In the genomic region with DNA sequence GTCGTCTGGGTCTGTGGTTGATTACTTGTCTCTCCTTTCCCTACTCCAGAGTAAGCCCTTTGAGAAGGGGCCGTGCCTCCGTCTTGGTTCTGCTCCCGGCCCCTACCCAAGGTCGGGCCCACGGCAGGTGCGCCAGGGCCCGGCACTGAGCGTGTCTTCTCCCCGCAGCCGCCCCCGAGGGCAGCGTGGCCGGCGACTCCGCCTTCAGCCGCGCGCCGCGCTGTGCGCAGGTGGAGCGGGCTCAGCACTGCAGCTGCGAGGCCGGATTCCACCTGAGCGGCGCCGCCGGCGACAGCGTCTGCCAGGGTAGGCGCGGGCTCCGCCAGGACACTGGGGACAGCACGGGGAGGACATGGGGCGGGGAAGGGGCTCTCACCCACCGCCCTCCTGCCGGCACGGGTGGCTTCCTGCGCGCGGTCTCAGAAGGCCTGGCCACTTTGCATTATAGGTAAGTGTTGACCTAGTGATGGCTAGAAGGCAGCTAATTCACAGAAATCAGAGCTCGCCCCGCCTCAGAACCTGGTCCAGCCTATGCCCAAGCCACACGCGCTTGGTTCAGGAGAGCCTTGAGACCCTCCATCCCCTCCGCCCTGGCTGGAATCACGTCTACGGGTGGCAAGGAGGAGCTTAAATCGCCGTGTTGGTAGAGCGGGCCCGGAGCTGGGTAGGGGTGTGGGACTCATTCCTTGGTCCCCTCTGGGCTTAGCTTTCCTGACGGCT, we compare ENCODE assay signal across 7 cellular contexts.
DNase-seq lines count a peak whose midpoint lies in the region; ATAC-seq lines count a peak whose summit lies in the region.

No MANE protein-coding gene starts in this region.

- H3K27ac Mint-ChIP-seq in stimulated activated memory B cell treated with anti-CD40 and anti-IgM and Interleukin-4, amounts not matched to agents 10 μg/mL and 1 μg/mL and 100 μg/mL, for 72 hours: no peak overlapping the region

- DNase-seq in NCI-H345 (lab: John Stamatoyannopoulos, UW) (peak; percentile 81), 8988T (no peak), NCI-H82 (lab: John Stamatoyannopoulos, UW) (no peak)
- DNase-seq in activated CD8-positive, alpha-beta memory T cell treated with anti-CD3 and anti-CD28 coated beads for 4 hours (ENCODE audit: low read depth in 2 of 2): peak; percentile 14 to 20

- peak overlapping the region; percentile 46 for H3K4me3 ChIP-seq in iPS-15b (ENCODE audit: low read depth, low read length)

- H3K27me3 ChIP-seq in iPS-15b (ENCODE audit: control insufficient read depth, insufficient read depth, low read length): peaks cover 31% of the 10 kb centered on the region

- H3K9me3 Mint-ChIP-seq in stimulated activated memory B cell treated with anti-CD40 and anti-IgM and Interleukin-4, amounts not matched to agents 10 μg/mL and 1 μg/mL and 100 μg/mL, for 72 hours: no peaks in the 10 kb centered on the region

- H3K4me3 Mint-ChIP-seq in stimulated activated memory B cell treated with anti-CD40 and anti-IgM and Interleukin-4, amounts not matched to agents 10 μg/mL and 1 μg/mL and 100 μg/mL, for 72 hours: no peak overlapping the region

- peak; percentile 68 for ATAC-seq in stimulated activated memory B cell treated with anti-CD40 and anti-IgM and Interleukin-4, amounts not matched to agents 10 μg/mL and 1 μg/mL and 100 μg/mL, for 72 hours
- no peak for ATAC-seq in HG03457 (IDR thresholded peaks at IDR 0.05; ENCODE audit: unreplicated experiment)

- peaks cover 34% of the 10 kb centered on the region for H3K27me3 Mint-ChIP-seq in stimulated activated memory B cell treated with anti-CD40 and anti-IgM and Interleukin-4, amounts not matched to agents 10 μg/mL and 1 μg/mL and 100 μg/mL, for 72 hours

- H3K9me3 ChIP-seq in iPS-15b (ENCODE audit: control insufficient read depth, insufficient read depth, low read length): no peaks in the 10 kb centered on the region

- no peaks in the 10 kb centered on the region for H3K36me3 ChIP-seq in iPS-15b (ENCODE audit: control insufficient read depth, insufficient read depth, low read length)

- H3K4me1 ChIP-seq in iPS-15b (ENCODE audit: control insufficient read depth, insufficient read depth, low read length): no peaks in the 10 kb centered on the region

- peaks cover 13% of the 10 kb centered on the region for H3K4me1 Mint-ChIP-seq in stimulated activated memory B cell treated with anti-CD40 and anti-IgM and Interleukin-4, amounts not matched to agents 10 μg/mL and 1 μg/mL and 100 μg/mL, for 72 hours

- H3K36me3 Mint-ChIP-seq in stimulated activated memory B cell treated with anti-CD40 and anti-IgM and Interleukin-4, amounts not matched to agents 10 μg/mL and 1 μg/mL and 100 μg/mL, for 72 hours: no peaks in the 10 kb centered on the region

- no peak overlapping the region for H3K9ac ChIP-seq in iPS-15b (ENCODE audit: low read depth, low read length)

Comparison
In these comparisons a context has a peak if more than half of its experiments do, and no peak if none do; other contexts are left out.
1. DNase-seq: peak in NCI-H345 (single experiment) and activated CD8-positive, alpha-beta memory T cell treated with anti-CD3 and anti-CD28 coated beads for 4 hours (2 of 2); none in 8988T (single experiment) and NCI-H82 (single experiment).